Comparison of ENCODE assay signal across 37 cellular contexts in genomic region chr16:1912215-1912543, GRCh38. TPM values are rescaled to one million over a fixed set of nuclear protein-coding genes. Genes with fewer than 3 reads are reported as not detected.
"Had no signal": no experiment of that assay in that cellular context is flagged by ENCODE, and none has a peak within 500 bp of the region (broad histone marks: within the 10 kb centered on the region; RNA-seq: fewer than 3 reads in every experiment).

No MANE protein-coding gene starts in this region.

- H3K4me3 ChIP-seq: adrenal gland, body of pancreas, breast epithelium had no signal

- H3K36me3 ChIP-seq: adrenal gland, brain microvascular endothelial cell, breast epithelium had no signal

- H3K4me1 ChIP-seq: adrenal gland, breast epithelium had no signal

- ATAC-seq: activated CD8-positive, alpha-beta T cell treated with anti-CD3 and anti-CD28 coated beads for 36 hours; activated naive CD4-positive, alpha-beta T cell treated with anti-CD3 and anti-CD28 coated beads, Interleukin-2, amount 50 U/mL, for 72 hours; activated T-cell treated with anti-CD3 and anti-CD28 coated beads, Interleukin-2, amount 50 U/mL, for 4 hours; activated T-cell treated with anti-CD3 and anti-CD28 coated beads, Interleukin-2, amount 50 U/mL, for 72 hours; activated T-helper 17 cell treated with anti-CD3 and anti-CD28 coated beads, Interleukin-2, amount 50 U/mL, for 72 hours; body of pancreas had no signal

- H3K27ac ChIP-seq: adrenal gland, body of pancreas, brain microvascular endothelial cell, breast epithelium, VCaP had no signal

- DNase-seq: activated B cell treated with CpG ODN at 0.5 μM for 24 hours; activated CD4-positive, alpha-beta memory T cell treated with anti-CD3 and anti-CD28 coated beads for 36 hours; activated CD4-positive, alpha-beta T cell treated with anti-CD3 and anti-CD28 coated beads for 4 hours; activated CD4-positive, alpha-beta T cell treated with anti-CD3 and anti-CD28 coated beads, Interleukin-2, amount 10 ng/mL, durations not matched to agents 24 days and 14 days; activated CD4-positive, alpha-beta T cell treated with anti-CD3 and anti-CD28 coated beads, Interleukin-2, amount 50 U/mL, for 1 hour; activated CD4-positive, alpha-beta T cell treated with anti-CD3 and anti-CD28 coated beads, Interleukin-2, amount 50 U/mL, for 4 hours; activated CD4-positive, CD25-positive, alpha-beta regulatory T cell treated with anti-CD3 and anti-CD28 coated beads, Interleukin-2, amount 50 U/mL, for 72 hours; activated CD8-positive, alpha-beta memory T cell treated with anti-CD3 and anti-CD28 coated beads, Interleukin-2, amount 50 U/mL, for 4 hours; activated CD8-positive, alpha-beta T cell treated with anti-CD3 and anti-CD28 coated beads for 36 hours; activated effector memory CD4-positive, alpha-beta T cell treated with anti-CD3 and anti-CD28 coated beads, Interleukin-2, amount 50 U/mL, for 16 hours; activated gamma-delta T cell treated with Interleukin-2 at 50 U/mL for 16 hours; activated naive CD4-positive, alpha-beta T cell; activated naive CD4-positive, alpha-beta T cell treated with anti-CD3 and anti-CD28 coated beads for 36 hours; activated naive CD4-positive, alpha-beta T cell treated with anti-CD3 and anti-CD28 coated beads, Interleukin-2, amount 50 U/mL, for 16 hours; activated naive CD8-positive, alpha-beta T cell treated with anti-CD3 and anti-CD28 coated beads for 36 hours; activated T-cell treated with anti-CD3 and anti-CD28 coated beads for 4 hours; activated T-cell treated with anti-CD3 and anti-CD28 coated beads, Interleukin-2, amount 50 U/mL, for 1 hour; activated T-cell treated with anti-CD3 and anti-CD28 coated beads, Interleukin-2, amount 50 U/mL, for 4 hours; activated T-cell treated with anti-CD3 and anti-CD28 coated beads, Interleukin-2, amount 50 U/mL, for 72 hours; adrenal gland; amniotic stem cell; body of pancreas; brain microvascular endothelial cell; central memory CD4-positive, alpha-beta T cell; SW 1271; T-helper 1 cell; T-helper 2 cell; T-helper 9 cell had no signal

- H3K9me3 ChIP-seq: adrenal gland, body of pancreas, breast epithelium had no signal

RNA-seq across cellular contexts. Expression of gene HS3ST6, which starts 6.0 kb away (rescaled TPM):
- total RNA-seq: activated B cell treated with CpG ODN at 0.5 μM for 24 hours; activated CD4-positive, alpha-beta memory T cell treated with anti-CD3 and anti-CD28 coated beads for 36 hours; activated CD4-positive, alpha-beta T cell treated with anti-CD3 and anti-CD28 coated beads, Interleukin-2, amount 10 ng/mL, durations not matched to agents 24 days and 14 days; activated CD8-positive, alpha-beta memory T cell treated with anti-CD3 and anti-CD28 coated beads for 36 hours; activated CD8-positive, alpha-beta T cell treated with anti-CD3 and anti-CD28 coated beads for 36 hours; activated naive CD4-positive, alpha-beta T cell treated with anti-CD3 and anti-CD28 coated beads for 36 hours; activated naive CD4-positive, alpha-beta T cell treated with anti-CD3 and anti-CD28 coated beads, Interleukin-2, amount 50 U/mL, for 72 hours; activated naive CD8-positive, alpha-beta T cell treated with anti-CD3 and anti-CD28 coated beads for 36 hours; activated T-cell treated with anti-CD3 and anti-CD28 coated beads, Interleukin-2, amount 50 U/mL, for 4 hours; activated T-cell treated with anti-CD3 and anti-CD28 coated beads, Interleukin-2, amount 50 U/mL, for 72 hours; activated T-helper 1 cell treated with anti-CD3 and anti-CD28 coated beads, Interleukin-12 subunit alpha, Interleukin-12 subunit beta, Interleukin-2, Interleukin-4 antibody, amounts not matched to agents 30 ng/mL and 10 ng/mL and 1 ng/mL, durations not matched to agents 14 hours and 24 hours and 36 hours; activated T-helper 17 cell treated with anti-CD3 and anti-CD28 coated beads, Interleukin-2, amount 50 U/mL, for 72 hours; adrenal gland; aorta; astrocyte; body of pancreas; breast epithelium; cardiac septum had no signal

RNA-seq across cellular contexts. Expression of gene MEIOB, which starts 40.2 kb away (rescaled TPM):
- total RNA-seq: activated B cell treated with CpG ODN at 0.5 μM for 24 hours; activated CD4-positive, alpha-beta memory T cell treated with anti-CD3 and anti-CD28 coated beads for 36 hours; activated CD4-positive, alpha-beta T cell treated with anti-CD3 and anti-CD28 coated beads, Interleukin-2, amount 10 ng/mL, durations not matched to agents 24 days and 14 days; activated CD8-positive, alpha-beta memory T cell treated with anti-CD3 and anti-CD28 coated beads for 36 hours; activated T-helper 1 cell treated with anti-CD3 and anti-CD28 coated beads, Interleukin-12 subunit alpha, Interleukin-12 subunit beta, Interleukin-2, Interleukin-4 antibody, amounts not matched to agents 30 ng/mL and 10 ng/mL and 1 ng/mL, durations not matched to agents 14 hours and 24 hours and 36 hours; aorta; breast epithelium; cardiac septum had no signal
- polyA plus RNA-seq: adrenal gland, aorta had no signal

RNA-seq across cellular contexts. Expression of gene RPL3L, which starts 42.3 kb away (rescaled TPM):
- total RNA-seq: activated B cell treated with CpG ODN at 0.5 μM for 24 hours; activated CD4-positive, alpha-beta memory T cell treated with anti-CD3 and anti-CD28 coated beads for 36 hours; activated CD8-positive, alpha-beta T cell treated with anti-CD3 and anti-CD28 coated beads for 36 hours; activated naive CD4-positive, alpha-beta T cell treated with anti-CD3 and anti-CD28 coated beads for 36 hours; activated naive CD4-positive, alpha-beta T cell treated with anti-CD3 and anti-CD28 coated beads, Interleukin-2, amount 50 U/mL, for 72 hours; activated naive CD8-positive, alpha-beta T cell treated with anti-CD3 and anti-CD28 coated beads for 36 hours; activated T-cell treated with anti-CD3 and anti-CD28 coated beads, Interleukin-2, amount 50 U/mL, for 4 hours; aorta; astrocyte; breast epithelium had no signal
- polyA plus RNA-seq: aorta had no signal
